11 cellular contexts compared by ENCODE assay signal in the genomic region with DNA sequence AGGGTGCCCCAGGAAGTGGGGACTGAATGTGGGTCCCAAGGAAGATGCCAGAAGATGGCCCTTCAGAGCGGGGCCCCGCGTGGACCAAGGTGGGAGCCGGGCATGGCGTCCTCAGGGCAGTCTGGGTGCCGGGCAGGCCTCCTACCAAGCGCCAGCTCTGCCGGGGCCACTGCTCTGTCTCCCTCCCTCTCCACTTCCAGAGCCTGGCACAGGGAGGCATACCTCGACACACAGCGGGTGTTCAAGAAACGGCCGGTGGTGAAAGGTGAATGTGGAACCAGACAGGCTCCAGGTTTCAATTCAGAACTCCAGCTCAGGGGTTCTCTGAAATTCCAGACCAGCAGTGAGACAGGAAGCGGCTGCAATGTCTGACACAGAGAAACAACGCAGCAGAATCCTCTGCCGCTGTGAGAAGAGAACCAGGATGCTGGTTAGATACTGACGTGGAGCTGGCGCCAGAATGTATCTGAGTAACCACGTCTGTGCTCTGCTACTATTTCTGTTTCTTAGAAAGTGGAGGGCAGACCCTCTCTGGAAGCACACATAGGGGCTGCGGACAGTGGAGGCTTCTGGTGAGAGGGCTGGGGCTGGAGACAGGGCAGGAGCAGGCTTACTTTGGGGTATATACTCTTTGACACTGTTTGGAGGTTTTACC. TPM values are rescaled to one million over a fixed set of nuclear protein-coding genes. Genes with fewer than 3 reads are reported as not detected.
DNase-seq lines count a peak whose midpoint lies in the region; ATAC-seq and TF ChIP-seq lines count a peak whose summit lies in the region.
"Had no signal": no experiment of that assay in that cellular context is flagged by ENCODE, and none has a peak within 500 bp of the region (broad histone marks: within the 10 kb centered on the region; RNA-seq: fewer than 3 reads in every experiment).

No MANE protein-coding gene starts in this region.

- H3K36me3 ChIP-seq in brain microvascular endothelial cell (replicated peaks): no peaks in the 10 kb centered on the region
- H3K36me3 ChIP-seq in left lung: no peaks in the 10 kb centered on the region

- peak overlapping the region; percentile 3 for H3K4me3 ChIP-seq in brain microvascular endothelial cell (ENCODE audit: low read depth, low read length)
- H3K4me3 ChIP-seq in left lung: no peak overlapping the region

- ATAC-seq in left lung (peak; percentile 29), GM18505 (IDR thresholded peaks at IDR 0.05; ENCODE audit: unreplicated experiment) (no peak)

- intact Hi-C loops in left lung (cut with DNase I): loop anchor here in 1 of 2 donors (10.0 kb wide), 1 partner anchor 678 kb away; no protein-coding TSS in a partner anchor

- no peaks in the 10 kb centered on the region for H3K4me1 ChIP-seq in left lung

- in situ Hi-C loops in brain microvascular endothelial cell (cut with HindIII; ENCODE audit: low pct_ligation_motif_present, low sequenced_read_pairs): no loop called here

- peak overlapping the region; percentile 3 for H3K27ac ChIP-seq in brain microvascular endothelial cell
- H3K27ac ChIP-seq in left lung: peak overlapping the region in 1 of 2 donors; percentile 33
- peak overlapping the region; percentile 78 for H3K27ac ChIP-seq in temporal lobe (ENCODE audit: low read depth, low read length)
- H3K27ac ChIP-seq: 22Rv1, parathyroid adenoma had no signal

- DNase-seq in DMS53 (lab: John Stamatoyannopoulos, UW) (peak; percentile 10), DMS53 treated with DMSO at 0.1 percent for 48 hours (lab: John Stamatoyannopoulos, UW; ENCODE audit: unreplicated experiment) (no peak), brain microvascular endothelial cell (peak; percentile 77), left lung (peak in 1 of 2 donors; percentile 71), HT-29 (ENCODE audit: low spot score) (no peak), kidney tubule cell (ENCODE audit: low spot score) (no peak)
- DNase-seq: NCI-H226 had no signal

- H3K27me3 ChIP-seq in brain microvascular endothelial cell (replicated peaks): no peaks in the 10 kb centered on the region
- H3K27me3 ChIP-seq in left lung: peaks cover 0 to 2% of the 10 kb centered on the region in 2 donors

- H3K9me3 ChIP-seq in left lung: no peaks in the 10 kb centered on the region

- no peak for TF ChIP-seq POLR2A in GM18505 (IDR thresholded peaks at IDR 0.05; ENCODE audit: borderline replicate concordance, extremely low read depth, insufficient read depth, insufficient read length)

- TF ChIP-seq CTCF in brain microvascular endothelial cell (IDR thresholded peaks at IDR 0.05; ENCODE audit: low read depth, low read length, missing control alignments): no peak
- TF ChIP-seq CTCF in left lung (IDR thresholded peaks at IDR 0.05): no peak

RNA-seq across cellular contexts. Expression of a gene that starts 12.8 kb away (rescaled TPM):
- total RNA-seq in left lung (not detected), temporal lobe (0.25 TPM)
- total RNA-seq in HT-29 (2014; rRNA removed; shearing (Covaris generic)): not detected in 2 replicates

Comparison
In these comparisons a context has a peak if more than half of its experiments do, and no peak if none do; other contexts are left out.
1. DNase-seq: peak in DMS53 (single experiment) and brain microvascular endothelial cell (single experiment); none in DMS53 treated with DMSO at 0.1 percent for 48 hours (single experiment), HT-29 (single experiment) and kidney tubule cell (single experiment).